10 cellular contexts compared by ENCODE assay signal in genomic region chr18:68797901-68798300, GRCh38. TPM values are rescaled to one million over a fixed set of nuclear protein-coding genes. Genes with fewer than 3 reads are reported as not detected.
DNase-seq lines count a peak whose midpoint lies in the region; ATAC-seq, FAIRE-seq and TF ChIP-seq lines count a peak whose summit lies in the region.
"Had no signal": no experiment of that assay in that cellular context is flagged by ENCODE, and none has a peak within 500 bp of the region (broad histone marks: within the 10 kb centered on the region; RNA-seq: fewer than 3 reads in every experiment).

Gene CCDC102B, plus strand, starts transcription at chr18:68798080. Its CDS starts 38,684 bp downstream, at chr18:68836764.

- no peak for TF ChIP-seq POLR2A in vagina (IDR thresholded peaks at IDR 0.05)

- H3K9me3 ChIP-seq in kidney (ENCODE audit: control insufficient read depth in 1 of 2, low read length in 2 of 2) (no peaks in the 10 kb centered on the region), vagina (no peaks in the 10 kb centered on the region)

- H3K27ac ChIP-seq in kidney (ENCODE audit: low read depth in 2 of 2, low read length in 2 of 2) (no peak within 1 kb of the TSS), vagina (peak within 1 kb of the TSS; percentile 24)

- H3K9ac ChIP-seq in kidney (ENCODE audit: low read length in 2 of 2) = no peak within 1 kb of the TSS

- ATAC-seq in GM18502 (IDR thresholded peaks at IDR 0.05; ENCODE audit: poor library complexity, unreplicated experiment) = no peak
- no peak for ATAC-seq in HG03439 (IDR thresholded peaks at IDR 0.05; ENCODE audit: unreplicated experiment)

- no peaks in the 10 kb centered on the region for H3K27me3 ChIP-seq in vagina

- H3K4me1 ChIP-seq in kidney (ENCODE audit: control insufficient read depth in 1 of 2, insufficient read depth in 1 of 2, low read depth in 1 of 2, low read length in 2 of 2) = no peaks in the 10 kb centered on the region
- H3K4me1 ChIP-seq in vagina = no peaks in the 10 kb centered on the region

- peak within 1 kb of the TSS; percentile 10 for H3K4me3 ChIP-seq in astrocyte of the cerebellum (ENCODE audit: low read depth, low read length)
- H3K4me3 ChIP-seq in kidney (ENCODE audit: low read length in 2 of 2) = peak within 1 kb of the TSS; percentile 23 to 40
- peak within 1 kb of the TSS in 1 of 2 donors; percentile 12 for H3K4me3 ChIP-seq in vagina

- TF ChIP-seq CTCF in astrocyte of the cerebellum (IDR thresholded peaks at IDR 0.05; ENCODE audit: low read depth, low read length, missing control alignments) = no peak
- TF ChIP-seq CTCF in kidney (IDR thresholded peaks at IDR 0.05; ENCODE audit: borderline replicate concordance, extremely low read depth, insufficient read depth) = no peak
- no peak for TF ChIP-seq CTCF in vagina (IDR thresholded peaks at IDR 0.05)

- DNase-seq in NCI-H345 (lab: John Stamatoyannopoulos, UW) (peak; percentile 14), NCI-H345 treated with DMSO at 0.1 percent for 48 hours (lab: John Stamatoyannopoulos, UW; ENCODE audit: unreplicated experiment) (no peak), astrocyte of the cerebellum (ENCODE audit: low read depth) (peak; percentile 89), kidney (no peak), vagina (ENCODE audit: extremely low spot score in 2 of 2) (no peak), HEK293T (ENCODE audit: extremely low spot score) (no peak)
- DNase-seq: activated T-cell treated with anti-CD3 and anti-CD28 coated beads for 4 hours, NCI-H524 had no signal

- CTCF ChIA-PET in HEK293T (lab: Yijun Ruan, JAX) = no interaction called here

- POLR2A ChIA-PET in HEK293T (lab: Yijun Ruan, JAX) = no interaction called here

- H3K36me3 ChIP-seq in kidney (ENCODE audit: control insufficient read depth in 1 of 2, insufficient read depth in 2 of 2, low read length in 2 of 2) (no peaks in the 10 kb centered on the region), vagina (no peaks in the 10 kb centered on the region)

- in situ Hi-C loops in astrocyte of the cerebellum (cut with HindIII; ENCODE audit: low sequenced_read_pairs) = no loop called here

- FAIRE-seq in kidney (lab: Jason Lieb, UNC) = no peak

- intact Hi-C loops in kidney (cut with DNase I) = no loop called here
- intact Hi-C loops in vagina (cut with DNase I) = no loop called here

TF ChIP-seq in HEK293T, 16 proteins besides CTCF, POLR2A, EP300 and RAD21:
- no peak for TF ChIP-seq ARNT (IDR thresholded peaks at IDR 0.05)
- no peak for TF ChIP-seq ZNF384 (IDR thresholded peaks at IDR 0.05)
- no peak for TF ChIP-seq LEF1 (IDR thresholded peaks at IDR 0.05; ENCODE audit: borderline replicate concordance)
- no peak for TF ChIP-seq CTBP1 (IDR thresholded peaks at IDR 0.05; ENCODE audit: borderline replicate concordance)
- TF ChIP-seq SP1 (IDR thresholded peaks at IDR 0.05) = no peak
- no peak for TF ChIP-seq L3MBTL2 (conservative IDR thresholded peaks at IDR 0.05)
- TF ChIP-seq BHLHE40 (IDR thresholded peaks at IDR 0.05; ENCODE audit: borderline replicate concordance) = no peak
- no peak for TF ChIP-seq TARDBP (IDR thresholded peaks at IDR 0.05)
- no peak for TF ChIP-seq FOXA1 (IDR thresholded peaks at IDR 0.05)
- TF ChIP-seq SUZ12 (IDR thresholded peaks at IDR 0.05) = no peak
- no peak for TF ChIP-seq FOXM1 (IDR thresholded peaks at IDR 0.05; ENCODE audit: borderline replicate concordance)
- TF ChIP-seq FOXK2 (IDR thresholded peaks at IDR 0.05) = no peak

RNA-seq across cellular contexts. Expression of gene CCDC102B, which starts in this region (rescaled TPM):
- total RNA-seq in kidney = 6.8 TPM
- 3.6 TPM for polyA plus RNA-seq in kidney (ENCODE audit: insufficient read depth, low read depth, low replicate concordance)
- 6.4 TPM for total RNA-seq in vagina

Comparison
In these comparisons a context has a peak if more than half of its experiments do, and no peak if none do; other contexts are left out.
1. DNase-seq: peak in NCI-H345 (single experiment) and astrocyte of the cerebellum (single experiment); none in NCI-H345 treated with DMSO at 0.1 percent for 48 hours (single experiment), kidney (single experiment), vagina (0 of 2) and HEK293T (single experiment).